ENCODE assay signal across 21 cellular contexts in genomic region chr15:93986400-93986984, GRCh38.
"Had no signal": no experiment of that assay in that cellular context is flagged by ENCODE, and none has a peak within 500 bp of the region (broad histone marks: within the 10 kb centered on the region; RNA-seq: fewer than 3 reads in every experiment).

No MANE protein-coding gene starts in this region.

- H3K4me3 Mint-ChIP-seq: activated CD4-positive, alpha-beta memory T cell treated with anti-CD3 and anti-CD28 coated beads, Interleukin-2, amount 10 ng/mL, durations not matched to agents 7 days and 5 days; activated CD4-positive, alpha-beta T cell treated with anti-CD3 and anti-CD28 coated beads, Interleukin-2, amount 10 ng/mL, durations not matched to agents 24 days and 14 days; activated naive CD8-positive, alpha-beta T cell treated with anti-CD3 and anti-CD28 coated beads for 36 hours; dendritic cell treated with granulocyte-macrophage colony-stimulating factor and Interleukin-4, amounts not matched to agents 40 ng/mL and 50 ng/mL, for 4 days; naive B cell; stimulated activated memory B cell treated with anti-CD40 and anti-IgM and Interleukin-4, amounts not matched to agents 10 μg/mL and 1 μg/mL and 100 μg/mL, for 72 hours; T-helper 2 cell treated with Interferon-gamma antibody and Interleukin-4, amounts not matched to agents 5 μg/mL and 100 μg/mL, for 36 hours had no signal

- H3K27ac ChIP-seq: stomach, suprapubic skin, transverse colon, VCaP had no signal

- H3K9me3 ChIP-seq: heart right ventricle, stomach, suprapubic skin, transverse colon, uterus had no signal

- H3K27me3 Mint-ChIP-seq: activated naive CD8-positive, alpha-beta T cell treated with anti-CD3 and anti-CD28 coated beads for 36 hours; dendritic cell treated with granulocyte-macrophage colony-stimulating factor and Interleukin-4, amounts not matched to agents 40 ng/mL and 50 ng/mL, for 4 days had no signal

- H3K4me3 ChIP-seq: heart right ventricle, lung, smooth muscle cell, stomach, suprapubic skin, transverse colon, uterus had no signal

- H3K27me3 ChIP-seq: suprapubic skin, transverse colon, uterus had no signal

- H3K4me2 ChIP-seq: smooth muscle cell had no signal

- H3K36me3 ChIP-seq: heart right ventricle, stomach, suprapubic skin, transverse colon, uterus had no signal

- ATAC-seq: activated CD4-positive, CD25-positive, alpha-beta regulatory T cell treated with anti-CD3 and anti-CD28 coated beads, Interleukin-2, amount 50 U/mL, for 24 hours; esophagus mucosa; left lobe of liver; sciatic nerve; stimulated activated memory B cell treated with anti-CD40 and anti-IgM and Interleukin-4, amounts not matched to agents 10 μg/mL and 1 μg/mL and 100 μg/mL, for 72 hours had no signal

- H3K9me3 Mint-ChIP-seq: activated CD4-positive, alpha-beta memory T cell treated with anti-CD3 and anti-CD28 coated beads, Interleukin-2, amount 10 ng/mL, durations not matched to agents 7 days and 5 days; activated naive CD8-positive, alpha-beta T cell treated with anti-CD3 and anti-CD28 coated beads for 36 hours; dendritic cell treated with granulocyte-macrophage colony-stimulating factor and Interleukin-4, amounts not matched to agents 40 ng/mL and 50 ng/mL, for 4 days; stimulated activated memory B cell treated with anti-CD40 and anti-IgM and Interleukin-4, amounts not matched to agents 10 μg/mL and 1 μg/mL and 100 μg/mL, for 72 hours; T-helper 2 cell treated with Interferon-gamma antibody and Interleukin-4, amounts not matched to agents 5 μg/mL and 100 μg/mL, for 36 hours had no signal

- H3K4me1 ChIP-seq: uterus had no signal

- H3K36me3 Mint-ChIP-seq: activated naive CD8-positive, alpha-beta T cell treated with anti-CD3 and anti-CD28 coated beads for 36 hours; naive B cell; stimulated activated memory B cell treated with anti-CD40 and anti-IgM and Interleukin-4, amounts not matched to agents 10 μg/mL and 1 μg/mL and 100 μg/mL, for 72 hours had no signal

- H3K27ac Mint-ChIP-seq: activated CD4-positive, alpha-beta memory T cell treated with anti-CD3 and anti-CD28 coated beads, Interleukin-2, amount 10 ng/mL, durations not matched to agents 7 days and 5 days; activated CD4-positive, alpha-beta T cell treated with anti-CD3 and anti-CD28 coated beads, Interleukin-2, amount 10 ng/mL, durations not matched to agents 24 days and 14 days; activated naive CD8-positive, alpha-beta T cell treated with anti-CD3 and anti-CD28 coated beads for 36 hours; dendritic cell treated with granulocyte-macrophage colony-stimulating factor and Interleukin-4, amounts not matched to agents 40 ng/mL and 50 ng/mL, for 4 days; naive B cell; stimulated activated memory B cell treated with anti-CD40 and anti-IgM and Interleukin-4, amounts not matched to agents 10 μg/mL and 1 μg/mL and 100 μg/mL, for 72 hours; T-helper 2 cell treated with Interferon-gamma antibody and Interleukin-4, amounts not matched to agents 5 μg/mL and 100 μg/mL, for 36 hours had no signal

- DNase-seq: activated T-cell treated with anti-CD3 and anti-CD28 coated beads, Interleukin-2, amount 50 U/mL, for 1 hour; heart right ventricle; kidney; naive B cell; stomach; transverse colon had no signal

- H3K4me1 Mint-ChIP-seq: stimulated activated memory B cell treated with anti-CD40 and anti-IgM and Interleukin-4, amounts not matched to agents 10 μg/mL and 1 μg/mL and 100 μg/mL, for 72 hours had no signal
